Comparison of ENCODE assay signal across 29 cellular contexts in genomic region chr20:62254021-62254724, GRCh38. TPM values are rescaled to one million over a fixed set of nuclear protein-coding genes. Genes with fewer than 3 reads are reported as not detected.
DNase-seq lines count a peak whose midpoint lies in the region; ATAC-seq and TF ChIP-seq lines count a peak whose summit lies in the region.
"Had no signal": no experiment of that assay in that cellular context is flagged by ENCODE, and none has a peak within 500 bp of the region (broad histone marks: within the 10 kb centered on the region; RNA-seq: fewer than 3 reads in every experiment).

No MANE protein-coding gene starts in this region.

- H3K27ac ChIP-seq in HUES64 (ENCODE audit: low read depth, low read length) (0 out of 2 replicates have a peak overlapping the region, but pooled peaks have one; percentile 55), WERI-Rb-1 (peak overlapping the region; percentile 28; the same call in 1 of the 2 replicates), mesodermal cell (ENCODE audit: low read depth, low read length, severe bottlenecking) (peak overlapping the region; percentile 16)
- H3K27ac ChIP-seq: adrenal gland, body of pancreas, gastrocnemius medialis, thyroid gland, VCaP had no signal

- DNase-seq in BE2C = peak; percentile 83
- DNase-seq in WERI-Rb-1 = no peak
- DNase-seq: activated CD4-positive, alpha-beta T cell treated with anti-CD3 and anti-CD28 coated beads, Interleukin-2, amount 10 ng/mL, durations not matched to agents 24 days and 14 days; activated CD8-positive, alpha-beta memory T cell treated with anti-CD3 and anti-CD28 coated beads, Interleukin-2, amount 10 ng/mL, durations not matched to agents 7 days and 5 days; activated naive CD4-positive, alpha-beta T cell treated with Interleukin-2 at 50 U/mL for 16 hours; activated T-cell treated with anti-CD3 and anti-CD28 coated beads, Interleukin-2, amount 50 U/mL, for 72 hours; adrenal gland; body of pancreas; CD8-positive, alpha-beta T cell; dorsolateral prefrontal cortex; gastrocnemius medialis; hippocampal formation; IMR-90; mesenchymal stem cell; NCI-H1105; NCI-H2029; NCI-H446; NCI-H82; nucleus accumbens; stimulated activated naive CD8-positive, alpha-beta T cell treated with anti-CD3 and anti-CD28 coated beads, Interleukin-15, amount 100 ng/mL, for 72 hours had no signal

- H3K27me3 ChIP-seq in BE2C (no peaks in the 10 kb centered on the region), HUES64 (ENCODE audit: insufficient read depth, low read length) (no peaks in the 10 kb centered on the region), WERI-Rb-1 (ENCODE audit: insufficient read depth, low read depth, severe bottlenecking) (no peaks in the 10 kb centered on the region)
- H3K27me3 ChIP-seq: adrenal gland, body of pancreas, dorsolateral prefrontal cortex, gastrocnemius medialis, thyroid gland had no signal

- no peak for ATAC-seq in GM18870 (IDR thresholded peaks at IDR 0.05; ENCODE audit: unreplicated experiment)
- no peak for ATAC-seq in GM21619 (IDR thresholded peaks at IDR 0.05; ENCODE audit: unreplicated experiment)
- no peak for ATAC-seq in HG03439 (IDR thresholded peaks at IDR 0.05; ENCODE audit: unreplicated experiment)
- no peak for ATAC-seq in GM19023 (IDR thresholded peaks at IDR 0.05; ENCODE audit: unreplicated experiment)
- ATAC-seq: activated CD8-positive, alpha-beta memory T cell treated with anti-CD3 and anti-CD28 coated beads, Interleukin-2, amount 10 ng/mL, durations not matched to agents 7 days and 5 days; activated T-cell treated with anti-CD3 and anti-CD28 coated beads, Interleukin-2, amount 50 U/mL, for 72 hours; body of pancreas; CD8-positive, alpha-beta T cell; gastrocnemius medialis; left lobe of liver; stimulated activated naive CD8-positive, alpha-beta T cell treated with anti-CD3 and anti-CD28 coated beads, Interleukin-15, amount 100 ng/mL, for 72 hours had no signal

- peak overlapping the region; percentile 38 for H3K4me3 ChIP-seq in BE2C (ENCODE audit: low read depth, low read length)
- no peak overlapping the region for H3K4me3 ChIP-seq in HUES64 (ENCODE audit: low read length)
- no peak overlapping the region for H3K4me3 ChIP-seq in WERI-Rb-1 (ENCODE audit: low read depth, low read length)
- no peak overlapping the region for H3K4me3 ChIP-seq in mesodermal cell (ENCODE audit: extremely low read depth, insufficient read depth, low read length, poor library complexity, severe bottlenecking)
- H3K4me3 ChIP-seq: adrenal gland, body of pancreas, dorsolateral prefrontal cortex, gastrocnemius medialis, thyroid gland had no signal

- H3K4me1 ChIP-seq in BE2C (peaks cover 4% of the 10 kb centered on the region; the same call in 1 of the 2 replicates), HUES64 (ENCODE audit: insufficient read depth, low read length) (peaks cover 4% of the 10 kb centered on the region; the same call in 1 of the 2 replicates), mesodermal cell (ENCODE audit: control insufficient read depth, insufficient read depth, low read length, poor library complexity, severe bottlenecking) (peaks cover 13% of the 10 kb centered on the region)

- H3K9me3 ChIP-seq in BE2C (no peaks in the 10 kb centered on the region), HUES64 (ENCODE audit: insufficient read depth, low read depth, low read length) (no peaks in the 10 kb centered on the region), WERI-Rb-1 (ENCODE audit: severe bottlenecking) (no peaks in the 10 kb centered on the region), mesodermal cell (ENCODE audit: control insufficient read depth, low read length) (no peaks in the 10 kb centered on the region)
- H3K9me3 ChIP-seq: adrenal gland, body of pancreas, gastrocnemius medialis, thyroid gland had no signal

- H3K9ac ChIP-seq in HUES64 (ENCODE audit: low read depth, low read length) = 0 out of 2 replicates have a peak overlapping the region, but pooled peaks have one; percentile 3

- 86% methylated on average over 24 of the region's 24 CpGs for WGBS in HUES64
- 86 to 91% methylated on average over 19 to 23 of the region's 24 CpGs for WGBS in mesodermal cell (ENCODE audit: insufficient coverage in 2 of 2), 2 experiments

- TF ChIP-seq CTCF in BE2C (IDR thresholded peaks at IDR 0.05; ENCODE audit: low read depth, low read length) (peak; percentile 33; the same call in 1 of the 2 replicates), WERI-Rb-1 (IDR thresholded peaks at IDR 0.05; ENCODE audit: low read depth, low read length) (no peak)

- no peaks in the 10 kb centered on the region for H3K36me3 ChIP-seq in BE2C
- H3K36me3 ChIP-seq in HUES64 (ENCODE audit: insufficient read depth, low read length) = 0 out of 2 replicates have a peak, but pooled peaks cover 6% of the 10 kb centered on the region
- peaks cover 17% of the 10 kb centered on the region for H3K36me3 ChIP-seq in WERI-Rb-1
- H3K36me3 ChIP-seq in mesodermal cell (ENCODE audit: control insufficient read depth, insufficient read depth, low read length) = peaks cover 26% of the 10 kb centered on the region
- H3K36me3 ChIP-seq: gastrocnemius medialis had no signal

RNA-seq across cellular contexts. Expression of gene OSBPL2, which starts 15.9 kb away (rescaled TPM):
- 22.4 TPM for polyA plus RNA-seq in BE2C (2012; ENCODE audit: insufficient read depth, insufficient read length, low read depth)
- polyA plus RNA-seq in HUES64 (2013, experiment 1 of 2) = 11.5 TPM
- polyA plus RNA-seq in HUES64 (2013, experiment 2 of 2) = 14.9 TPM
- polyA plus RNA-seq in mesodermal cell (2013, experiment 1 of 2) = 24.5 TPM
- polyA plus RNA-seq in mesodermal cell (2013, experiment 2 of 2) = 24.1 TPM

RNA-seq across cellular contexts. Expression of gene HRH3, which starts 34.1 kb away (rescaled TPM):
- 13.0 TPM for polyA plus RNA-seq in BE2C (2012; ENCODE audit: insufficient read depth, insufficient read length, low read depth)
- 2.4 TPM for polyA plus RNA-seq in HUES64 (2013, experiment 1 of 2)
- polyA plus RNA-seq in HUES64 (2013, experiment 2 of 2) = 1.8 TPM
- polyA plus RNA-seq in mesodermal cell (2013, experiment 1 of 2) = not detected
- not detected for polyA plus RNA-seq in mesodermal cell (2013, experiment 2 of 2)
- polyA plus RNA-seq: IMR-90 had no signal

RNA-seq across cellular contexts. Expression of gene ADRM1, which starts 48.6 kb away (rescaled TPM):
- polyA plus RNA-seq in BE2C (2012; ENCODE audit: insufficient read depth, insufficient read length, low read depth) = 467 TPM
- 130 TPM for polyA plus RNA-seq in HUES64 (2013, experiment 1 of 2)
- polyA plus RNA-seq in HUES64 (2013, experiment 2 of 2) = 111 TPM
- polyA plus RNA-seq in mesodermal cell (2013, experiment 1 of 2) = 113 TPM
- polyA plus RNA-seq in mesodermal cell (2013, experiment 2 of 2) = 91.3 TPM
